In genomic region chr1:56516539-56517252, GRCh38 we compare ENCODE assay signal across 9 cellular contexts.
A peak's percentile ranks its signal among the peaks of the same experiment; 100 is the strongest.
DNase-seq lines count a peak whose midpoint lies in the region; ATAC-seq and TF ChIP-seq lines count a peak whose summit lies in the region.
"Had no signal": no experiment of that assay in that cellular context is flagged by ENCODE, and none has a peak within 500 bp of the region (broad histone marks: within the 10 kb centered on the region; RNA-seq: fewer than 3 reads in every experiment).

No MANE protein-coding gene starts in this region.

- H3K36me3 ChIP-seq in cardiac muscle cell = no peaks in the 10 kb centered on the region
- no peaks in the 10 kb centered on the region for H3K36me3 ChIP-seq in OCI-LY3 (replicated peaks; ENCODE audit: low read depth, low read length)
- H3K36me3 ChIP-seq in H7 (replicated peaks; ENCODE audit: control insufficient read depth, insufficient read depth, low read length) = peaks cover 20% of the 10 kb centered on the region

- peak overlapping the region; percentile 58 for H3K27ac ChIP-seq in cardiac muscle cell
- H3K27ac ChIP-seq in OCI-LY3 (ENCODE audit: low read length) = peak overlapping the region; percentile 55
- peak overlapping the region in 17 of 21 experiments; percentile 0 to 65 (median 37) for H3K27ac ChIP-seq in skin epidermis
- H3K27ac ChIP-seq: BLaER1 had no signal

- peak overlapping the region; percentile 94 for H3K4me2 ChIP-seq in OCI-LY3 (ENCODE audit: low read length)
- H3K4me2 ChIP-seq: BLaER1 had no signal

- H3K4me3 ChIP-seq in cardiac muscle cell (no peak overlapping the region), OCI-LY3 (ENCODE audit: low read length) (peak overlapping the region; percentile 64), foreskin fibroblast (ENCODE audit: low read depth in 1 of 2, low read length in 2 of 2) (no peak overlapping the region), skin epidermis (no peak overlapping the region), H7 (ENCODE audit: insufficient read depth, low read depth, low read length) (no peak overlapping the region)
- H3K4me3 ChIP-seq: BLaER1 had no signal

- no peaks in the 10 kb centered on the region for H4K20me1 ChIP-seq in OCI-LY3 (ENCODE audit: insufficient read depth, low read length)
- H4K20me1 ChIP-seq: BLaER1 had no signal

- no peaks in the 10 kb centered on the region for H3K79me2 ChIP-seq in OCI-LY3 (ENCODE audit: low read length)

- H3K27me3 ChIP-seq in cardiac muscle cell (no peaks in the 10 kb centered on the region), OCI-LY3 (ENCODE audit: low read depth, low read length) (0 out of 2 replicates have a peak, but pooled peaks cover 6% of the 10 kb centered on the region), H7 (ENCODE audit: control insufficient read depth, insufficient read depth, low read length) (no peaks in the 10 kb centered on the region)
- H3K27me3 ChIP-seq: BLaER1 had no signal

- DNase-seq in cardiac muscle cell (ENCODE audit: low read depth in 1 of 2, low spot score in 1 of 2) = peak in 1 of 2 donors; percentile 43
- no peak for DNase-seq in cardiac septum (ENCODE audit: low spot score)
- peak; percentile 53 to 73 for DNase-seq in foreskin fibroblast
- DNase-seq in H7 = no peak
- DNase-seq in dedifferentiated amniotic fluid mesenchymal stem cell (ENCODE audit: extremely low spot score) = no peak

- H3K4me1 ChIP-seq in cardiac muscle cell (ENCODE audit: low read depth) = peaks cover 28% of the 10 kb centered on the region
- peaks cover 34% of the 10 kb centered on the region for H3K4me1 ChIP-seq in OCI-LY3 (ENCODE audit: low read length)
- H3K4me1 ChIP-seq: BLaER1 had no signal

- H3K9me3 ChIP-seq in cardiac muscle cell (ENCODE audit: low read depth) = no peaks in the 10 kb centered on the region
- no peaks in the 10 kb centered on the region for H3K9me3 ChIP-seq in OCI-LY3 (ENCODE audit: insufficient read depth, low read length)
- H3K9me3 ChIP-seq: BLaER1 had no signal

- peak; percentile 66 for ATAC-seq in HG03097 (IDR thresholded peaks at IDR 0.05; ENCODE audit: low FRiP score, unreplicated experiment)

- H2AFZ ChIP-seq in OCI-LY3 (ENCODE audit: low read depth, low read length) = no peak overlapping the region

- H3K9ac ChIP-seq in OCI-LY3 (ENCODE audit: low read length) = peak overlapping the region; percentile 44; the same call in 1 of the 2 replicates
- H3K9ac ChIP-seq: BLaER1 had no signal

- TF ChIP-seq CTCF in cardiac muscle cell (IDR thresholded peaks at IDR 0.05; ENCODE audit: low read depth, low read length) = no peak
- TF ChIP-seq CTCF in OCI-LY3 (IDR thresholded peaks at IDR 0.05; ENCODE audit: low read depth, low read length) = no peak
- TF ChIP-seq CTCF in foreskin fibroblast (IDR thresholded peaks at IDR 0.05; ENCODE audit: low read depth, low read length) = no peak

- intact Hi-C loops in cardiac septum (cut with DNase I) = no loop called here

Comparison
In these comparisons a context has a peak if more than half of its experiments do, and no peak if none do; other contexts are left out.
1. DNase-seq: peak in foreskin fibroblast (2 of 2); none in cardiac septum (single experiment), H7 (single experiment) and dedifferentiated amniotic fluid mesenchymal stem cell (single experiment).
2. Peak in every context shown above with its lines, with median percentiles within 50 percentile points of each other: H3K27ac ChIP-seq.